Comparison of ENCODE assay signal across 1 cellular context in genomic region chr14:64541971-64542838, GRCh38.
TF ChIP-seq lines count a peak whose summit lies in the region.

No MANE protein-coding gene starts in this region.

TF ChIP-seq in WTC11, 78 proteins besides CTCF, POLR2A, EP300 and RAD21 (continued from another document):
- TF ChIP-seq, protein P1, sequence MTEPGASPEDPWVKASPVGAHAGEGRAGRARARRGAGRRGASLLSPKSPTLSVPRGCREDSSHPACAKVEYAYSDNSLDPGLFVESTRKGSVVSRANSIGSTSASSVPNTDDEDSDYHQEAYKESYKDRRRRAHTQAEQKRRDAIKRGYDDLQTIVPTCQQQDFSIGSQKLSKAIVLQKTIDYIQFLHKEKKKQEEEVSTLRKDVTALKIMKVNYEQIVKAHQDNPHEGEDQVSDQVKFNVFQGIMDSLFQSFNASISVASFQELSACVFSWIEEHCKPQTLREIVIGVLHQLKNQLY (CRISPR knock-in tag; IDR thresholded peaks at IDR 0.05) = no peak
- no peak for TF ChIP-seq USF2 (CRISPR knock-in tag; IDR thresholded peaks at IDR 0.05)
- TF ChIP-seq, protein P2, sequence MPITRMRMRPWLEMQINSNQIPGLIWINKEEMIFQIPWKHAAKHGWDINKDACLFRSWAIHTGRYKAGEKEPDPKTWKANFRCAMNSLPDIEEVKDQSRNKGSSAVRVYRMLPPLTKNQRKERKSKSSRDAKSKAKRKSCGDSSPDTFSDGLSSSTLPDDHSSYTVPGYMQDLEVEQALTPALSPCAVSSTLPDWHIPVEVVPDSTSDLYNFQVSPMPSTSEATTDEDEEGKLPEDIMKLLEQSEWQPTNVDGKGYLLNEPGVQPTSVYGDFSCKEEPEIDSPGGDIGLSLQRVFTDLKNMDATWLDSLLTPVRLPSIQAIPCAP (CRISPR knock-in tag; IDR thresholded peaks at IDR 0.05) = no peak
- no peak for TF ChIP-seq KAT7 (CRISPR knock-in tag; IDR thresholded peaks at IDR 0.05; ENCODE audit: borderline replicate concordance)
- TF ChIP-seq, protein P3, sequence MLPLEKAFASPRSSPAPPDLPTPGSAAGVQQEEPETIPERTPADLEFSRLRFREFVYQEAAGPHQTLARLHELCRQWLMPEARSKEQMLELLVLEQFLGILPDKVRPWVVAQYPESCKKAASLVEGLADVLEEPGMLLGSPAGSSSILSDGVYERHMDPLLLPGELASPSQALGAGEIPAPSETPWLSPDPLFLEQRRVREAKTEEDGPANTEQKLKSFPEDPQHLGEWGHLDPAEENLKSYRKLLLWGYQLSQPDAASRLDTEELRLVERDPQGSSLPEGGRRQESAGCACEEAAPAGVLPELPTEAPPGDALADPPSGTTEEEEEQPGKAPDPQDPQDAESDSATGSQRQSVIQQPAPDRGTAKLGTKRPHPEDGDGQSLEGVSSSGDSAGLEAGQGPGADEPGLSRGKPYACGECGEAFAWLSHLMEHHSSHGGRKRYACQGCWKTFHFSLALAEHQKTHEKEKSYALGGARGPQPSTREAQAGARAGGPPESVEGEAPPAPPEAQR (CRISPR knock-in tag; IDR thresholded peaks at IDR 0.05) = no peak
- TF ChIP-seq, protein P4, sequence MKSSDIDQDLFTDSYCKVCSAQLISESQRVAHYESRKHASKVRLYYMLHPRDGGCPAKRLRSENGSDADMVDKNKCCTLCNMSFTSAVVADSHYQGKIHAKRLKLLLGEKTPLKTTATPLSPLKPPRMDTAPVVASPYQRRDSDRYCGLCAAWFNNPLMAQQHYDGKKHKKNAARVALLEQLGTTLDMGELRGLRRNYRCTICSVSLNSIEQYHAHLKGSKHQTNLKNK (CRISPR knock-in tag; IDR thresholded peaks at IDR 0.05) = no peak
